In genomic region chr1:83596331-83596730, GRCh38 we compare ENCODE assay signal across 18 cellular contexts.
A peak's percentile ranks its signal among the peaks of the same experiment; 100 is the strongest.
DNase-seq lines count a peak whose midpoint lies in the region; ATAC-seq and TF ChIP-seq lines count a peak whose summit lies in the region.
"Had no signal": no experiment of that assay in that cellular context is flagged by ENCODE, and none has a peak within 500 bp of the region (broad histone marks: within the 10 kb centered on the region; RNA-seq: fewer than 3 reads in every experiment).

No MANE protein-coding gene starts in this region.

- intact Hi-C loops in gastrocnemius medialis (cut with DNase I; ENCODE audit: low total_unique reads) = no loop called here

- H3K36me3 ChIP-seq in thoracic aorta (no peaks in the 10 kb centered on the region), gastrocnemius medialis (no peaks in the 10 kb centered on the region)
- H3K36me3 ChIP-seq: BE2C had no signal

- TF ChIP-seq POLR2A in gastrocnemius medialis (IDR thresholded peaks at IDR 0.05) = no peak

- H3K27ac ChIP-seq in thoracic aorta (no peak overlapping the region), gastrocnemius medialis (no peak overlapping the region)
- H3K27ac ChIP-seq: GM23248 had no signal

- ATAC-seq in thoracic aorta (ENCODE audit: insufficient number of reproducible peaks, low FRiP score, low read depth) = no peak
- ATAC-seq in GM21390 (IDR thresholded peaks at IDR 0.05; ENCODE audit: unreplicated experiment) = no peak
- no peak for ATAC-seq in gastrocnemius medialis

- H3K4me1 ChIP-seq in thoracic aorta (ENCODE audit: control insufficient read depth in 1 of 2, low read depth in 2 of 2) (peaks cover 4 to 13% of the 10 kb centered on the region in 2 donors), gastrocnemius medialis (no peaks in the 10 kb centered on the region)
- H3K4me1 ChIP-seq: BE2C had no signal

- peak overlapping the region; percentile 46 for H3K4me3 ChIP-seq in thoracic aorta
- no peak overlapping the region for H3K4me3 ChIP-seq in gastrocnemius medialis
- H3K4me3 ChIP-seq: GM23248 had no signal

- in situ Hi-C loops in gastrocnemius medialis (cut with MboI; ENCODE audit: low sequenced_read_pairs in 4 of 4) = no loop called here

- H3K9me3 ChIP-seq in thoracic aorta (no peaks in the 10 kb centered on the region), gastrocnemius medialis (no peaks in the 10 kb centered on the region)
- H3K9me3 ChIP-seq: BE2C had no signal

- H3K27me3 ChIP-seq in thoracic aorta (replicated peaks; ENCODE audit: insufficient read depth) (no peaks in the 10 kb centered on the region), gastrocnemius medialis (no peaks in the 10 kb centered on the region)
- H3K27me3 ChIP-seq: BE2C had no signal

- no peak for TF ChIP-seq CTCF in thoracic aorta (IDR thresholded peaks at IDR 0.05)
- TF ChIP-seq CTCF in gastrocnemius medialis (IDR thresholded peaks at IDR 0.05 in 4 of 5, conservative IDR thresholded peaks at IDR 0.05 in 1 of 5) = no peak

- DNase-seq in dedifferentiated amniotic fluid mesenchymal stem cell (ENCODE audit: extremely low spot score) = peak; percentile 17
- DNase-seq in left kidney (ENCODE audit: low read depth, low spot score) = peak; percentile 36
- DNase-seq in thoracic aorta (ENCODE audit: low spot score) = no peak
- no peak for DNase-seq in gastrocnemius medialis
- DNase-seq in SIG-M5 treated with dmso at 0.1 percent for 504 hours (lab: John Stamatoyannopoulos, UW; ENCODE audit: unreplicated experiment) = no peak
- DNase-seq: ACHN; BE2C; C1 segment of cervical spinal cord; CD4-positive, CD25-positive, alpha-beta regulatory T cell; CD8-positive, alpha-beta memory T cell; COR-L47; DMS 273 treated with DMSO at 0.1 percent for 48 hours; DMS53; DND-41; EL; GM23248; HCEC 1CT had no signal

Comparison
In these comparisons a context has a peak if more than half of its experiments do, and no peak if none do; other contexts are left out.
1. DNase-seq: peak in dedifferentiated amniotic fluid mesenchymal stem cell (single experiment) and left kidney (single experiment); none in thoracic aorta (single experiment), gastrocnemius medialis (0 of 2) and SIG-M5 treated with dmso at 0.1 percent for 504 hours (single experiment).